ENCODE assay signal across 14 cellular contexts in genomic region chr15:90609254-90610185, GRCh38.
DNase-seq lines count a peak whose midpoint lies in the region; ATAC-seq and TF ChIP-seq lines count a peak whose summit lies in the region.
"Had no signal": no experiment of that assay in that cellular context is flagged by ENCODE, and none has a peak within 500 bp of the region (broad histone marks: within the 10 kb centered on the region; RNA-seq: fewer than 3 reads in every experiment).

No MANE protein-coding gene starts in this region.

- CTCF ChIA-PET in MCF 10A (lab: Yijun Ruan, JAX) = no interaction called here

- no peaks in the 10 kb centered on the region for H3K27me3 ChIP-seq in NT2/D1 (ENCODE audit: insufficient read depth, insufficient read length)
- H3K27me3 ChIP-seq: cardiac muscle cell, right lobe of liver had no signal

- DNase-seq in NCI-H146 (lab: John Stamatoyannopoulos, UW) (peak; percentile 11), NCI-H146 treated with DMSO at 0.1 percent for 48 hours (lab: John Stamatoyannopoulos, UW; ENCODE audit: unreplicated experiment) (no peak), NT2/D1 (ENCODE audit: low read depth, low spot score) (peak; percentile 54), iPS-NIHi11 (ENCODE audit: low spot score) (peak; percentile 53), MCF 10A (ENCODE audit: unreplicated experiment) (no peak), nephron progenitor cell (no peak), NAMALWA (ENCODE audit: low spot score) (no peak)
- DNase-seq in stimulated activated effector memory CD8-positive, alpha-beta T cell treated with anti-CD3 and anti-CD28 coated beads, Interleukin-12 subunit alpha, Interleukin-12 subunit beta, amount 100 ng/mL, for 72 hours (ENCODE audit: low spot score in 2 of 2) = no peak
- DNase-seq: 8988T; activated T-cell treated with anti-CD3 and anti-CD28 coated beads, Interleukin-2, amount 50 U/mL, for 1 hour; DMS153; OCI-M1; right lobe of liver had no signal

- no peaks in the 10 kb centered on the region for H3K27me3 Mint-ChIP-seq in MCF 10A (ENCODE audit: insufficient read depth, unreplicated experiment)
- peaks cover 9% of the 10 kb centered on the region for H3K27me3 Mint-ChIP-seq in nephron progenitor cell (ENCODE audit: low read depth, poor library complexity)

- H3K9me3 ChIP-seq in NT2/D1 (ENCODE audit: insufficient read depth, low read length) = no peaks in the 10 kb centered on the region
- H3K9me3 ChIP-seq: right lobe of liver had no signal

- peak overlapping the region; percentile 20 for H3K27ac Mint-ChIP-seq in stimulated activated effector memory CD8-positive, alpha-beta T cell treated with anti-CD3 and anti-CD28 coated beads, Interleukin-12 subunit alpha, Interleukin-12 subunit beta, amount 100 ng/mL, for 72 hours
- no peak overlapping the region for H3K27ac Mint-ChIP-seq in MCF 10A (ENCODE audit: low read depth, unreplicated experiment)
- no peak overlapping the region for H3K27ac Mint-ChIP-seq in nephron progenitor cell

- intact Hi-C loops in MCF 10A (cut with micrococcal nuclease) = loop anchor here (10.0 kb wide), 1 partner anchor 285 kb away; no protein-coding TSS in a partner anchor

- no peak overlapping the region for H3K4me3 ChIP-seq in NT2/D1 (ENCODE audit: insufficient read length, low read depth)
- H3K4me3 ChIP-seq: cardiac muscle cell, right lobe of liver had no signal

- no peak overlapping the region for H3K4me3 Mint-ChIP-seq in stimulated activated effector memory CD8-positive, alpha-beta T cell treated with anti-CD3 and anti-CD28 coated beads, Interleukin-12 subunit alpha, Interleukin-12 subunit beta, amount 100 ng/mL, for 72 hours
- H3K4me3 Mint-ChIP-seq in MCF 10A (ENCODE audit: unreplicated experiment) = no peak overlapping the region
- no peak overlapping the region for H3K4me3 Mint-ChIP-seq in nephron progenitor cell

- no TSS peak for BruUV-seq in MCF 10A (replicated peaks; lab: Mats Ljungman, UMichigan)

- no peak for ATAC-seq in stimulated activated effector memory CD8-positive, alpha-beta T cell treated with anti-CD3 and anti-CD28 coated beads, Interleukin-12 subunit alpha, Interleukin-12 subunit beta, amount 100 ng/mL, for 72 hours
- ATAC-seq: right lobe of liver had no signal

- POLR2A ChIA-PET in MCF 10A (lab: Yijun Ruan, JAX) = interaction anchor here (0.6 kb wide), 2 partner anchors 20 to 408 kb away, joined by 3 to 6 read pairs; no protein-coding TSS in a partner anchor

- H3K9me3 Mint-ChIP-seq in stimulated activated effector memory CD8-positive, alpha-beta T cell treated with anti-CD3 and anti-CD28 coated beads, Interleukin-12 subunit alpha, Interleukin-12 subunit beta, amount 100 ng/mL, for 72 hours = no peaks in the 10 kb centered on the region
- H3K9me3 Mint-ChIP-seq in MCF 10A (ENCODE audit: unreplicated experiment) (no peaks in the 10 kb centered on the region), nephron progenitor cell (no peaks in the 10 kb centered on the region)

- H3K4me1 ChIP-seq in NT2/D1 (ENCODE audit: insufficient read depth, insufficient read length) = peaks cover 23% of the 10 kb centered on the region
- H3K4me1 ChIP-seq: right lobe of liver had no signal

- no peak for TF ChIP-seq CTCF in MCF 10A (IDR thresholded peaks at IDR 0.05; ENCODE audit: unreplicated experiment)
- no peak for TF ChIP-seq CTCF in nephron progenitor cell (IDR thresholded peaks at IDR 0.05)

- peaks cover 13% of the 10 kb centered on the region for H3K36me3 ChIP-seq in NT2/D1 (ENCODE audit: insufficient read depth, insufficient read length, low read length)
- H3K36me3 ChIP-seq: cardiac muscle cell had no signal

- peaks cover 39% of the 10 kb centered on the region for H3K36me3 Mint-ChIP-seq in stimulated activated effector memory CD8-positive, alpha-beta T cell treated with anti-CD3 and anti-CD28 coated beads, Interleukin-12 subunit alpha, Interleukin-12 subunit beta, amount 100 ng/mL, for 72 hours
- H3K36me3 Mint-ChIP-seq in MCF 10A (ENCODE audit: insufficient read depth, unreplicated experiment) = peaks cover 32% of the 10 kb centered on the region
- peaks cover 17% of the 10 kb centered on the region for H3K36me3 Mint-ChIP-seq in nephron progenitor cell (ENCODE audit: low read depth)

- peaks cover 5% of the 10 kb centered on the region for H3K4me1 Mint-ChIP-seq in stimulated activated effector memory CD8-positive, alpha-beta T cell treated with anti-CD3 and anti-CD28 coated beads, Interleukin-12 subunit alpha, Interleukin-12 subunit beta, amount 100 ng/mL, for 72 hours
- no peaks in the 10 kb centered on the region for H3K4me1 Mint-ChIP-seq in MCF 10A (ENCODE audit: insufficient read depth, unreplicated experiment)
- H3K4me1 Mint-ChIP-seq in nephron progenitor cell = peaks cover 46% of the 10 kb centered on the region

- peak overlapping the region; percentile 58 for H3K9ac ChIP-seq in NT2/D1 (ENCODE audit: insufficient read length, low read depth)

Comparison
In these comparisons a context has a peak if more than half of its experiments do, and no peak if none do; other contexts are left out.
1. DNase-seq: peak in NCI-H146 (single experiment), NT2/D1 (single experiment) and iPS-NIHi11 (single experiment); none in NCI-H146 treated with DMSO at 0.1 percent for 48 hours (single experiment), stimulated activated effector memory CD8-positive, alpha-beta T cell treated with anti-CD3 and anti-CD28 coated beads, Interleukin-12 subunit alpha, Interleukin-12 subunit beta, amount 100 ng/mL, for 72 hours (0 of 2), MCF 10A (single experiment), nephron progenitor cell (single experiment) and NAMALWA (single experiment).